Comparison of ENCODE assay signal across 1 cellular context in the genomic region with DNA sequence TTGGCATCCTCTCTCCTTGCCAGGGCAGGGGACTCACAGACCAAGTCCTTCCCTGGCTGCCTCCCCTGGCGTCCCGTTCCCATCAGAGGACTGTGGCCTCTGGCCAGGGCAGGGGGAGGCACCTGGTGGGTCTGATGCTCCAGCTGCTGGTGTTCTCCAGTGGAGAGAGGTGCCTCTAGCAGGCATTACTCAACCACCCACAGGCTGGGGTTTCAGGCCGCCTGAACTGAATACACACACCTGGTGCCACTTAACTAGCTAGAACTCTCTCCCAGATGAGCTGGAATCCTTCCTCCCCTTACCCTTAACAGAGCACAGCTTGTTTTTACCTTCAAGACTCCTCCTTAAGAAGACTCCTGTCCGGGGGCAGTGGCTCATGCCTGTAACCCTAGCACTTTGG.
TF ChIP-seq lines count a peak whose summit lies in the region.

No MANE protein-coding gene starts in this region.

TF ChIP-seq in HepG2, 621 proteins besides CTCF, POLR2A, EP300 and RAD21:
- TF ChIP-seq, protein P1, sequence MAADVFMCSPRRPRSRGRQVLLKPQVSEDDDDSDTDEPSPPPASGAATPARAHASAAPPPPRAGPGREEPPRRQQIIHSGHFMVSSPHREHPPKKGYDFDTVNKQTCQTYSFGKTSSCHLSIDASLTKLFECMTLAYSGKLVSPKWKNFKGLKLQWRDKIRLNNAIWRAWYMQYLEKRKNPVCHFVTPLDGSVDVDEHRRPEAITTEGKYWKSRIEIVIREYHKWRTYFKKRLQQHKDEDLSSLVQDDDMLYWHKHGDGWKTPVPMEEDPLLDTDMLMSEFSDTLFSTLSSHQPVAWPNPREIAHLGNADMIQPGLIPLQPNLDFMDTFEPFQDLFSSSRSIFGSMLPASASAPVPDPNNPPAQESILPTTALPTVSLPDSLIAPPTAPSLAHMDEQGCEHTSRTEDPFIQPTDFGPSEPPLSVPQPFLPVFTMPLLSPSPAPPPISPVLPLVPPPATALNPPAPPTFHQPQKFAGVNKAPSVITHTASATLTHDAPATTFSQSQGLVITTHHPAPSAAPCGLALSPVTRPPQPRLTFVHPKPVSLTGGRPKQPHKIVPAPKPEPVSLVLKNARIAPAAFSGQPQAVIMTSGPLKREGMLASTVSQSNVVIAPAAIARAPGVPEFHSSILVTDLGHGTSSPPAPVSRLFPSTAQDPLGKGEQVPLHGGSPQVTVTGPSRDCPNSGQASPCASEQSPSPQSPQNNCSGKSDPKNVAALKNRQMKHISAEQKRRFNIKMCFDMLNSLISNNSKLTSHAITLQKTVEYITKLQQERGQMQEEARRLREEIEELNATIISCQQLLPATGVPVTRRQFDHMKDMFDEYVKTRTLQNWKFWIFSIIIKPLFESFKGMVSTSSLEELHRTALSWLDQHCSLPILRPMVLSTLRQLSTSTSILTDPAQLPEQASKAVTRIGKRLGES (CRISPR knock-in tag; IDR thresholded peaks at IDR 0.05; ENCODE audit: borderline replicate concordance): no peak
- TF ChIP-seq KLF6 (CRISPR knock-in tag; IDR thresholded peaks at IDR 0.05): no peak
- TF ChIP-seq REPIN1 (CRISPR knock-in tag; IDR thresholded peaks at IDR 0.05; ENCODE audit: borderline replicate concordance, low read depth): no peak
- TF ChIP-seq KDM5B (CRISPR knock-in tag; IDR thresholded peaks at IDR 0.05; ENCODE audit: borderline replicate concordance): no peak
- TF ChIP-seq SALL1 (CRISPR knock-in tag; IDR thresholded peaks at IDR 0.05): no peak
- TF ChIP-seq KMT2B (CRISPR knock-in tag; IDR thresholded peaks at IDR 0.05): no peak
- TF ChIP-seq MEF2D (CRISPR knock-in tag; IDR thresholded peaks at IDR 0.05): no peak
- TF ChIP-seq, protein P2, sequence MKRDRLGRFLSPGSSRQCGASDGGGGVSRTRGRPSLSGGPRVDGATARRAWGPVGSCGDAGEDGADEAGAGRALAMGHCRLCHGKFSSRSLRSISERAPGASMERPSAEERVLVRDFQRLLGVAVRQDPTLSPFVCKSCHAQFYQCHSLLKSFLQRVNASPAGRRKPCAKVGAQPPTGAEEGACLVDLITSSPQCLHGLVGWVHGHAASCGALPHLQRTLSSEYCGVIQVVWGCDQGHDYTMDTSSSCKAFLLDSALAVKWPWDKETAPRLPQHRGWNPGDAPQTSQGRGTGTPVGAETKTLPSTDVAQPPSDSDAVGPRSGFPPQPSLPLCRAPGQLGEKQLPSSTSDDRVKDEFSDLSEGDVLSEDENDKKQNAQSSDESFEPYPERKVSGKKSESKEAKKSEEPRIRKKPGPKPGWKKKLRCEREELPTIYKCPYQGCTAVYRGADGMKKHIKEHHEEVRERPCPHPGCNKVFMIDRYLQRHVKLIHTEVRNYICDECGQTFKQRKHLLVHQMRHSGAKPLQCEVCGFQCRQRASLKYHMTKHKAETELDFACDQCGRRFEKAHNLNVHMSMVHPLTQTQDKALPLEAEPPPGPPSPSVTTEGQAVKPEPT (CRISPR knock-in tag; IDR thresholded peaks at IDR 0.05; ENCODE audit: low read depth): no peak
- no peak for TF ChIP-seq MAF1 (CRISPR knock-in tag; IDR thresholded peaks at IDR 0.05; ENCODE audit: borderline replicate concordance)
- no peak for TF ChIP-seq CENPT (CRISPR knock-in tag; IDR thresholded peaks at IDR 0.05; ENCODE audit: low read depth)
- no peak for TF ChIP-seq ZNF766 (CRISPR knock-in tag; IDR thresholded peaks at IDR 0.05; ENCODE audit: borderline replicate concordance)
- TF ChIP-seq, protein P3, sequence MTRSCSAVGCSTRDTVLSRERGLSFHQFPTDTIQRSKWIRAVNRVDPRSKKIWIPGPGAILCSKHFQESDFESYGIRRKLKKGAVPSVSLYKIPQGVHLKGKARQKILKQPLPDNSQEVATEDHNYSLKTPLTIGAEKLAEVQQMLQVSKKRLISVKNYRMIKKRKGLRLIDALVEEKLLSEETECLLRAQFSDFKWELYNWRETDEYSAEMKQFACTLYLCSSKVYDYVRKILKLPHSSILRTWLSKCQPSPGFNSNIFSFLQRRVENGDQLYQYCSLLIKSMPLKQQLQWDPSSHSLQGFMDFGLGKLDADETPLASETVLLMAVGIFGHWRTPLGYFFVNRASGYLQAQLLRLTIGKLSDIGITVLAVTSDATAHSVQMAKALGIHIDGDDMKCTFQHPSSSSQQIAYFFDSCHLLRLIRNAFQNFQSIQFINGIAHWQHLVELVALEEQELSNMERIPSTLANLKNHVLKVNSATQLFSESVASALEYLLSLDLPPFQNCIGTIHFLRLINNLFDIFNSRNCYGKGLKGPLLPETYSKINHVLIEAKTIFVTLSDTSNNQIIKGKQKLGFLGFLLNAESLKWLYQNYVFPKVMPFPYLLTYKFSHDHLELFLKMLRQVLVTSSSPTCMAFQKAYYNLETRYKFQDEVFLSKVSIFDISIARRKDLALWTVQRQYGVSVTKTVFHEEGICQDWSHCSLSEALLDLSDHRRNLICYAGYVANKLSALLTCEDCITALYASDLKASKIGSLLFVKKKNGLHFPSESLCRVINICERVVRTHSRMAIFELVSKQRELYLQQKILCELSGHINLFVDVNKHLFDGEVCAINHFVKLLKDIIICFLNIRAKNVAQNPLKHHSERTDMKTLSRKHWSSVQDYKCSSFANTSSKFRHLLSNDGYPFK (CRISPR knock-in tag; IDR thresholded peaks at IDR 0.05; ENCODE audit: borderline replicate concordance): no peak
TF ChIP-seq in HepG2: peak in this region for 0.
